ENCODE assay signal across 1 cellular context in the genomic region with DNA sequence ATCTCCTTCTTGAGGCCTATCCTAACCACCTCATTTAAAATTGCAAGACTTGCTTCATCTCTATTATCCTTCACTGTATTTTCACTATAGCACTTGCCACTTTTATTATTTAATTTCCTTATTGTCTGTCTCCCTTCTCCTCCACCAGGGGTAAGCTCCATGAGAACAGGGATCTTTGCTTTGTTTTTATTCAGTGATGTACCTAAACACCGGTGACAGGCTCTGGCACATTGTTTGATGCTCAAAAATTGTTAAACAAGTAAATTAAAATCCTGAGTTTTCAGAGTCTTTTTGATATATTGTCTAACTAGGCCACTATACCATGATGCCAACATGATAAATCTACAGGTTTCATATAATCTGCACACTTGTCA.
TF ChIP-seq lines count a peak whose summit lies in the region.

No MANE protein-coding gene starts in this region.

TF ChIP-seq in GM12878, 131 proteins besides CTCF, POLR2A, EP300 and RAD21:
- TF ChIP-seq, protein P1, sequence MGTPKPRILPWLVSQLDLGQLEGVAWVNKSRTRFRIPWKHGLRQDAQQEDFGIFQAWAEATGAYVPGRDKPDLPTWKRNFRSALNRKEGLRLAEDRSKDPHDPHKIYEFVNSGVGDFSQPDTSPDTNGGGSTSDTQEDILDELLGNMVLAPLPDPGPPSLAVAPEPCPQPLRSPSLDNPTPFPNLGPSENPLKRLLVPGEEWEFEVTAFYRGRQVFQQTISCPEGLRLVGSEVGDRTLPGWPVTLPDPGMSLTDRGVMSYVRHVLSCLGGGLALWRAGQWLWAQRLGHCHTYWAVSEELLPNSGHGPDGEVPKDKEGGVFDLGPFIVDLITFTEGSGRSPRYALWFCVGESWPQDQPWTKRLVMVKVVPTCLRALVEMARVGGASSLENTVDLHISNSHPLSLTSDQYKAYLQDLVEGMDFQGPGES (IDR thresholded peaks at IDR 0.05) = no peak
- TF ChIP-seq EGR1 (IDR thresholded peaks at IDR 0.05; ENCODE audit: borderline replicate concordance in 1 of 2, low read depth in 2 of 2, low read length in 2 of 2) (no peak), FOS (IDR thresholded peaks at IDR 0.05; ENCODE audit: borderline replicate concordance, extremely low read depth, insufficient read length) (no peak), KLF5 (IDR thresholded peaks at IDR 0.05; ENCODE audit: partially characterized antibody) (no peak), GABPA (IDR thresholded peaks at IDR 0.05; ENCODE audit: low read depth) (no peak), HDGF (IDR thresholded peaks at IDR 0.05) (no peak)
- TF ChIP-seq, protein P2, sequence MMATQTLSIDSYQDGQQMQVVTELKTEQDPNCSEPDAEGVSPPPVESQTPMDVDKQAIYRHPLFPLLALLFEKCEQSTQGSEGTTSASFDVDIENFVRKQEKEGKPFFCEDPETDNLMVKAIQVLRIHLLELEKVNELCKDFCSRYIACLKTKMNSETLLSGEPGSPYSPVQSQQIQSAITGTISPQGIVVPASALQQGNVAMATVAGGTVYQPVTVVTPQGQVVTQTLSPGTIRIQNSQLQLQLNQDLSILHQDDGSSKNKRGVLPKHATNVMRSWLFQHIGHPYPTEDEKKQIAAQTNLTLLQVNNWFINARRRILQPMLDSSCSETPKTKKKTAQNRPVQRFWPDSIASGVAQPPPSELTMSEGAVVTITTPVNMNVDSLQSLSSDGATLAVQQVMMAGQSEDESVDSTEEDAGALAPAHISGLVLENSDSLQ (IDR thresholded peaks at IDR 0.05) = no peak
- TF ChIP-seq, protein P3, sequence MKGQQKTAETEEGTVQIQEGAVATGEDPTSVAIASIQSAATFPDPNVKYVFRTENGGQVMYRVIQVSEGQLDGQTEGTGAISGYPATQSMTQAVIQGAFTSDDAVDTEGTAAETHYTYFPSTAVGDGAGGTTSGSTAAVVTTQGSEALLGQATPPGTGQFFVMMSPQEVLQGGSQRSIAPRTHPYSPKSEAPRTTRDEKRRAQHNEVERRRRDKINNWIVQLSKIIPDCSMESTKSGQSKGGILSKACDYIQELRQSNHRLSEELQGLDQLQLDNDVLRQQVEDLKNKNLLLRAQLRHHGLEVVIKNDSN (IDR thresholded peaks at IDR 0.05; ENCODE audit: borderline replicate concordance, extremely low read length, insufficient read depth, low read depth, low read length) = no peak
- TF ChIP-seq, protein P4, sequence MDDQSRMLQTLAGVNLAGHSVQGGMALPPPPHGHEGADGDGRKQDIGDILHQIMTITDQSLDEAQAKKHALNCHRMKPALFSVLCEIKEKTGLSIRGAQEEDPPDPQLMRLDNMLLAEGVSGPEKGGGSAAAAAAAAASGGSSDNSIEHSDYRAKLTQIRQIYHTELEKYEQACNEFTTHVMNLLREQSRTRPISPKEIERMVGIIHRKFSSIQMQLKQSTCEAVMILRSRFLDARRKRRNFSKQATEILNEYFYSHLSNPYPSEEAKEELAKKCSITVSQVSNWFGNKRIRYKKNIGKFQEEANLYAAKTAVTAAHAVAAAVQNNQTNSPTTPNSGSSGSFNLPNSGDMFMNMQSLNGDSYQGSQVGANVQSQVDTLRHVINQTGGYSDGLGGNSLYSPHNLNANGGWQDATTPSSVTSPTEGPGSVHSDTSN (IDR thresholded peaks at IDR 0.05; ENCODE audit: insufficient replicate concordance, low read depth, low read length) = no peak
TF ChIP-seq in GM12878: peak in this region for 0.
